Comparison of ENCODE assay signal across 26 cellular contexts in the genomic region with DNA sequence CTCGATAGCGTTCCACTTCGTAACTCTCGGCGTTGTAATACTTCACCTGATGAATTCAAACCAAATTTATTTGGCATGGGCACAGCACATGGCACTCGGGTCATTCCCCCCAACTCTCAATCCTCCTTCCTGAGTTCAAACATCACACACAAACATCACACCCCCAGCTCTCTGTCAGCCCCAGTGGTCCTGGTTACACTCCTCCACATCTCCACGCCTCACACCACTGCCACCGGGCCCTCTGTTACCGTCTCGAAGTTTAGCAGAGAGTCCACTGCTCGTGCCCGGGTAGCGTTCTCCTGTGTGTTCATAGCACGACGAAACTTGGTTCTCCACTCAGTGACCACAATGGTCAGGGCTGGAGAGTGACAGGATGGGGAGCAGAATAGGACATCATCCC. TPM values are rescaled to one million over a fixed set of nuclear protein-coding genes. Genes with fewer than 3 reads are reported as not detected.
DNase-seq lines count a peak whose midpoint lies in the region; ATAC-seq, FAIRE-seq and TF ChIP-seq lines count a peak whose summit lies in the region.
"Had no signal": no experiment of that assay in that cellular context is flagged by ENCODE, and none has a peak within 500 bp of the region (broad histone marks: within the 10 kb centered on the region; RNA-seq: fewer than 3 reads in every experiment).

No MANE protein-coding gene starts in this region.

- H3K27ac ChIP-seq in HepG2 (ENCODE audit: extremely low read length, insufficient read depth, low read length), result no peak overlapping the region
- H3K27ac ChIP-seq in right lobe of liver, result no peak overlapping the region
- no peak overlapping the region for H3K27ac ChIP-seq in ascending aorta
- H3K27ac ChIP-seq: BLaER1 treated with 17β-estradiol and CSF1 and Interleukin-3, amounts not matched to agents 10 nM and 100 nM; HL-60; KMS-11; Peyer's patch; SJCRH30 had no signal

- TF ChIP-seq EP300 in HepG2 (IDR thresholded peaks at IDR 0.05; ENCODE audit: low read depth in 2 of 2, low read length in 2 of 2) (no peak), HepG2 (CRISPR knock-in tag; IDR thresholded peaks at IDR 0.05; ENCODE audit: borderline replicate concordance) (no peak)

- no peak for TF ChIP-seq RAD21 in HepG2 (CRISPR knock-in tag; IDR thresholded peaks at IDR 0.05)

- H3K4me3 Mint-ChIP-seq in activated CD4-positive, alpha-beta T cell treated with anti-CD3 and anti-CD28 coated beads, Interleukin-2, amount 10 ng/mL, durations not matched to agents 24 days and 14 days, result no peak overlapping the region
- no peak overlapping the region for H3K4me3 Mint-ChIP-seq in osteocyte (ENCODE audit: unreplicated experiment)
- H3K4me3 Mint-ChIP-seq: CD4-positive, alpha-beta memory T cell; GM23338 had no signal

- TF ChIP-seq CTCF in HepG2 (CRISPR knock-in tag; IDR thresholded peaks at IDR 0.05) (no peak), right lobe of liver (IDR thresholded peaks at IDR 0.05) (no peak), osteocyte (IDR thresholded peaks at IDR 0.05) (no peak), ascending aorta (IDR thresholded peaks at IDR 0.05) (no peak)

- DNase-seq in activated CD4-positive, alpha-beta T cell treated with anti-CD3 and anti-CD28 coated beads, Interleukin-2, amount 10 ng/mL, durations not matched to agents 24 days and 14 days, result peak; percentile 53
- DNase-seq in activated CD4-positive, alpha-beta T cell treated with anti-CD3 and anti-CD28 coated beads for 48 hours, result no peak
- DNase-seq in HepG2 (ENCODE audit: low spot score) (no peak), right lobe of liver (no peak), osteocyte (ENCODE audit: extremely low spot score, unreplicated experiment) (no peak), NCI-H1436 treated with DMSO at 0.1 percent for 48 hours (lab: John Stamatoyannopoulos, UW) (no peak), ascending aorta (ENCODE audit: low spot score in 2 of 2) (no peak)
- DNase-seq: 8988T; CD4-positive, alpha-beta memory T cell; DMS153; NCI-H1105; NCI-H1694; NCI-H2081; NCI-H2171 treated with DMSO at 0.1 percent for 48 hours; NCI-H524 treated with DMSO at 0.1 percent for 48 hours; NCI-H82; SJCRH30 had no signal

- intact Hi-C loops in activated CD4-positive, alpha-beta T cell treated with anti-CD3 and anti-CD28 coated beads, Interleukin-2, amount 10 ng/mL, durations not matched to agents 24 days and 14 days (cut with micrococcal nuclease), result no loop called here
- intact Hi-C loops in HepG2 (cut with micrococcal nuclease; ENCODE audit: unreplicated experiment) (no loop called here), right lobe of liver (cut with DNase I) (loop anchor here in 1 of 2 donors (5.0 kb wide), 1 partner anchor 52 kb away; a partner anchor contains a TSS), ascending aorta (cut with DNase I) (loop anchor here (10.0 kb wide), 1 partner anchor 471 kb away; no protein-coding TSS in a partner anchor)

- no peak overlapping the region for H3K4me3 ChIP-seq in HepG2 (replicated peaks in 1 of 3; ENCODE audit: insufficient read depth in 1 of 3, low read depth in 2 of 3, low read length in 3 of 3)
- H3K4me3 ChIP-seq in right lobe of liver, result no peak overlapping the region
- no peak overlapping the region for H3K4me3 ChIP-seq in ascending aorta
- H3K4me3 ChIP-seq: BLaER1 treated with 17β-estradiol and CSF1 and Interleukin-3, amounts not matched to agents 10 nM and 100 nM; GM23338; HAP-1; Peyer's patch; SJCRH30 had no signal

- POLR2A ChIA-PET in HepG2 (lab: Yijun Ruan, JAX), result interaction anchor here (1.0 to 6.2 kb wide), 2 partner anchors 31 to 35 kb away, joined by 3 to 65 read pairs; a partner anchor contains a TSS

- H3K9ac ChIP-seq in HepG2 (ENCODE audit: insufficient read depth, low read depth, low read length), result no peak overlapping the region
- H3K9ac ChIP-seq: KMS-11 had no signal

- no peak overlapping the region for H2AFZ ChIP-seq in HepG2 (ENCODE audit: low read length)
- H2AFZ ChIP-seq: GM23338 had no signal

- H3K27me3 Mint-ChIP-seq in activated CD4-positive, alpha-beta T cell treated with anti-CD3 and anti-CD28 coated beads, Interleukin-2, amount 10 ng/mL, durations not matched to agents 24 days and 14 days, result no peaks in the 10 kb centered on the region
- H3K27me3 Mint-ChIP-seq in osteocyte (ENCODE audit: unreplicated experiment), result no peaks in the 10 kb centered on the region
- H3K27me3 Mint-ChIP-seq: CD4-positive, alpha-beta memory T cell had no signal

- H4K20me1 ChIP-seq in HepG2 (ENCODE audit: insufficient read depth, low read length), result no peaks in the 10 kb centered on the region

- TF ChIP-seq POLR2A in HepG2 (IDR thresholded peaks at IDR 0.05; ENCODE audit: insufficient read depth in 1 of 2, low read depth in 2 of 2, low read length in 2 of 2), result no peak
- no peak for TF ChIP-seq POLR2A in right lobe of liver (IDR thresholded peaks at IDR 0.05)

- in situ Hi-C loops in HepG2 (cut with HindIII; ENCODE audit: extremely low pct_ligation_motif_present, low pct_unique_long_range_greater_than_20kb), result no loop called here

- H3K4me1 Mint-ChIP-seq in activated CD4-positive, alpha-beta T cell treated with anti-CD3 and anti-CD28 coated beads, Interleukin-2, amount 10 ng/mL, durations not matched to agents 24 days and 14 days, result peaks cover 45% of the 10 kb centered on the region
- H3K4me1 Mint-ChIP-seq in osteocyte (ENCODE audit: unreplicated experiment), result peaks cover 21% of the 10 kb centered on the region

- H3K9me3 ChIP-seq in HepG2 (ENCODE audit: low read length) (no peaks in the 10 kb centered on the region), right lobe of liver (no peaks in the 10 kb centered on the region), ascending aorta (no peaks in the 10 kb centered on the region)
- H3K9me3 ChIP-seq: BLaER1 treated with 17β-estradiol and CSF1 and Interleukin-3, amounts not matched to agents 10 nM and 100 nM; Caco-2; HAP-1; Peyer's patch; SJCRH30 had no signal

- no peak overlapping the region for H3K4me2 ChIP-seq in HepG2 (ENCODE audit: low read depth, low read length)
- H3K4me2 ChIP-seq: BLaER1 treated with 17β-estradiol and CSF1 and Interleukin-3, amounts not matched to agents 10 nM and 100 nM; GM23338; KMS-11 had no signal

- FAIRE-seq in HepG2 (lab: Jason Lieb, UNC), result no peak
- FAIRE-seq: GM12891 had no signal

- CTCF ChIA-PET in HepG2 (lab: Yijun Ruan, JAX; ENCODE audit: low intra/inter-chr PET ratio, low total read pairs), result no interaction called here

- peaks cover 36 to 65% of the 10 kb centered on the region in 2 experiments for H3K36me3 ChIP-seq in HepG2 (replicated peaks in 1 of 2; ENCODE audit: control insufficient read depth in 1 of 2, insufficient read depth in 2 of 2, low read length in 2 of 2)
- peaks cover 0 to 54% (median 2%) of the 10 kb centered on the region in 4 donors for H3K36me3 ChIP-seq in right lobe of liver
- peaks cover 37 to 56% of the 10 kb centered on the region in 2 donors for H3K36me3 ChIP-seq in ascending aorta

- H3K9me3 Mint-ChIP-seq in activated CD4-positive, alpha-beta T cell treated with anti-CD3 and anti-CD28 coated beads, Interleukin-2, amount 10 ng/mL, durations not matched to agents 24 days and 14 days, result no peaks in the 10 kb centered on the region
- H3K9me3 Mint-ChIP-seq in osteocyte (ENCODE audit: unreplicated experiment), result no peaks in the 10 kb centered on the region
- H3K9me3 Mint-ChIP-seq: GM23338 had no signal

- H3K36me3 Mint-ChIP-seq in activated CD4-positive, alpha-beta T cell treated with anti-CD3 and anti-CD28 coated beads, Interleukin-2, amount 10 ng/mL, durations not matched to agents 24 days and 14 days (ENCODE audit: low read depth), result peaks cover 43% of the 10 kb centered on the region
- peaks cover 17% of the 10 kb centered on the region for H3K36me3 Mint-ChIP-seq in osteocyte (ENCODE audit: unreplicated experiment)

- 97% methylated on average over 15 of the region's 15 CpGs for WGBS in HepG2 (ENCODE audit: low lambda C conversion rate)
- WGBS in right lobe of liver (ENCODE audit: insufficient coverage, low coverage, low lambda C conversion rate, missing lambda C conversion rate), result 98% methylated on average over 5 of the region's 15 CpGs

- peaks cover 64% of the 10 kb centered on the region for H3K4me1 ChIP-seq in HepG2 (ENCODE audit: insufficient read depth, low read length)
- H3K4me1 ChIP-seq in right lobe of liver, result peaks cover 0 to 19% (median 9%) of the 10 kb centered on the region in 4 donors
- peaks cover 5 to 20% of the 10 kb centered on the region in 2 donors for H3K4me1 ChIP-seq in ascending aorta
- H3K4me1 ChIP-seq: SJCRH30 had no signal

- H3K79me2 ChIP-seq in HepG2 (ENCODE audit: insufficient read depth, low read length), result peaks cover 11% of the 10 kb centered on the region

- H3K27me3 ChIP-seq in HepG2 (ENCODE audit: control insufficient read depth in 1 of 2, insufficient read depth in 2 of 2, low read length in 2 of 2), result no peaks in the 10 kb centered on the region
- H3K27me3 ChIP-seq in right lobe of liver, result no peaks in the 10 kb centered on the region
- no peaks in the 10 kb centered on the region for H3K27me3 ChIP-seq in ascending aorta
- H3K27me3 ChIP-seq: BLaER1 treated with 17β-estradiol and CSF1 and Interleukin-3, amounts not matched to agents 10 nM and 100 nM; Peyer's patch; SJCRH30 had no signal

- H3K27ac Mint-ChIP-seq in activated CD4-positive, alpha-beta T cell treated with anti-CD3 and anti-CD28 coated beads, Interleukin-2, amount 10 ng/mL, durations not matched to agents 24 days and 14 days, result no peak overlapping the region
- H3K27ac Mint-ChIP-seq in osteocyte (ENCODE audit: unreplicated experiment), result peak overlapping the region; percentile 33
- H3K27ac Mint-ChIP-seq: GM23338 had no signal

- BruUV-seq in HepG2 (replicated peaks; lab: Mats Ljungman, UMichigan), result TSS peak; percentile 5

- no peak for ATAC-seq in HepG2
- no peak for ATAC-seq in right lobe of liver
- no peak for ATAC-seq in GM19351 (IDR thresholded peaks at IDR 0.05; ENCODE audit: unreplicated experiment)
- ATAC-seq: GM23338 had no signal

RNA-seq across cellular contexts. Expression of a gene that starts 4.6 kb away (rescaled TPM):
- total RNA-seq in activated CD4-positive, alpha-beta T cell treated with anti-CD3 and anti-CD28 coated beads, Interleukin-2, amount 10 ng/mL, durations not matched to agents 24 days and 14 days, result 28.8 TPM in 2 replicates
- total RNA-seq in HepG2 (2016; rRNA removed; fragmentation: Illumina TruSeq; extraction: Trizol) (51.3 and 137 TPM in 2 replicates), right lobe of liver (10 to 100 TPM; 20.3 to 72.5 (median 37.3) TPM), osteocyte (27.5 and 30.0 TPM in 2 replicates), ascending aorta (17.9 TPM)
- 28.1 and 35.8 TPM in 2 replicates for total RNA-seq in HepG2 (2016; cell fraction: cytosol; rRNA removed; fragmentation: Illumina TruSeq; extraction: Trizol; ENCODE audit: low read depth)
- total RNA-seq in HepG2 (2016; cell fraction: insoluble cytoplasmic fraction; rRNA removed; fragmentation: Illumina TruSeq; extraction: Trizol), result 43.5 and 141 TPM in 2 replicates
- 47.7 and 48.7 TPM in 2 replicates for total RNA-seq in HepG2 (2016; cell fraction: membrane; rRNA removed; fragmentation: Illumina TruSeq; extraction: Trizol)
- total RNA-seq in HepG2 (2016; cell fraction: nucleus; rRNA removed; fragmentation: Illumina TruSeq; extraction: Trizol), result 116 and 133 TPM in 2 replicates
- 91.1 and 106 TPM in 2 replicates for polyA plus RNA-seq in HepG2 (2011; rRNA removed)
- polyA plus RNA-seq in HepG2 (2011; cell fraction: cytosol; rRNA removed), result 41.3 and 55.0 TPM in 2 replicates
- polyA plus RNA-seq in HepG2 (2011; cell fraction: nucleus; rRNA removed), result 379 and 422 TPM in 2 replicates
- polyA plus RNA-seq in HepG2 (2012), result 116 and 121 TPM in 2 replicates
- polyA plus RNA-seq in HepG2 (2016; cell fraction: cytosol; fragmentation: Illumina TruSeq; extraction: Trizol; ENCODE audit: low read depth), result 19.8 and 20.8 TPM in 2 replicates
- 40.4 and 42.9 TPM in 2 replicates for polyA plus RNA-seq in HepG2 (2016; cell fraction: insoluble cytoplasmic fraction; fragmentation: Illumina TruSeq; extraction: Trizol; ENCODE audit: low read depth)
- 30.7 and 31.5 TPM in 2 replicates for polyA plus RNA-seq in HepG2 (2016; cell fraction: membrane; fragmentation: Illumina TruSeq; extraction: Trizol; ENCODE audit: low read depth)
- polyA plus RNA-seq in HepG2 (2016; cell fraction: nucleus; fragmentation: Illumina TruSeq; extraction: Trizol; ENCODE audit: insufficient read depth, low read depth), result 219 and 220 TPM in 2 replicates
- polyA minus RNA-seq in HepG2 (2011; rRNA and poly(A)+ RNA removed; ENCODE audit: low replicate concordance), result 38.6 and 282 TPM in 2 replicates
- 35.0 and 43.2 TPM in 2 replicates for polyA minus RNA-seq in HepG2 (2011; cell fraction: cytosol; rRNA and poly(A)+ RNA removed)
- polyA minus RNA-seq in HepG2 (2011; cell fraction: nucleus; rRNA and poly(A)+ RNA removed), result 86.5 and 121 TPM in 2 replicates

RNA-seq across cellular contexts. Expression of a gene that starts 7.6 kb away (rescaled TPM):
- 36.7 and 37.4 TPM in 2 replicates for total RNA-seq in activated CD4-positive, alpha-beta T cell treated with anti-CD3 and anti-CD28 coated beads, Interleukin-2, amount 10 ng/mL, durations not matched to agents 24 days and 14 days
- 39.4 and 53.3 TPM in 2 replicates for total RNA-seq in HepG2 (2016; rRNA removed; fragmentation: Illumina TruSeq; extraction: Trizol)
- 97.6 and 112 TPM in 2 replicates for total RNA-seq in HepG2 (2016; cell fraction: cytosol; rRNA removed; fragmentation: Illumina TruSeq; extraction: Trizol; ENCODE audit: low read depth)
- total RNA-seq in HepG2 (2016; cell fraction: insoluble cytoplasmic fraction; rRNA removed; fragmentation: Illumina TruSeq; extraction: Trizol), result 37.3 and 56.7 TPM in 2 replicates
- 81.3 and 81.5 TPM in 2 replicates for total RNA-seq in HepG2 (2016; cell fraction: membrane; rRNA removed; fragmentation: Illumina TruSeq; extraction: Trizol)
- 38.7 and 41.0 TPM in 2 replicates for total RNA-seq in HepG2 (2016; cell fraction: nucleus; rRNA removed; fragmentation: Illumina TruSeq; extraction: Trizol)
- 115 and 139 TPM in 2 replicates for polyA plus RNA-seq in HepG2 (2011; rRNA removed)
- polyA plus RNA-seq in HepG2 (2011; cell fraction: cytosol; rRNA removed), result 86.0 and 119 TPM in 2 replicates
- polyA plus RNA-seq in HepG2 (2011; cell fraction: nucleus; rRNA removed), result 440 and 456 TPM in 2 replicates
- polyA plus RNA-seq in HepG2 (2012), result 61.3 and 62.2 TPM in 2 replicates
- polyA plus RNA-seq in HepG2 (2016; cell fraction: cytosol; fragmentation: Illumina TruSeq; extraction: Trizol; ENCODE audit: low read depth), result 85.1 and 89.2 TPM in 2 replicates
- polyA plus RNA-seq in HepG2 (2016; cell fraction: insoluble cytoplasmic fraction; fragmentation: Illumina TruSeq; extraction: Trizol; ENCODE audit: low read depth), result 42.7 and 45.5 TPM in 2 replicates
- polyA plus RNA-seq in HepG2 (2016; cell fraction: membrane; fragmentation: Illumina TruSeq; extraction: Trizol; ENCODE audit: low read depth), result 68.1 and 69.5 TPM in 2 replicates
- 75.7 and 78.1 TPM in 2 replicates for polyA plus RNA-seq in HepG2 (2016; cell fraction: nucleus; fragmentation: Illumina TruSeq; extraction: Trizol; ENCODE audit: insufficient read depth, low read depth)
- 29.2 and 84.0 TPM in 2 replicates for polyA minus RNA-seq in HepG2 (2011; rRNA and poly(A)+ RNA removed; ENCODE audit: low replicate concordance)
- polyA minus RNA-seq in HepG2 (2011; cell fraction: cytosol; rRNA and poly(A)+ RNA removed), result 21.6 and 22.7 TPM in 2 replicates
- polyA minus RNA-seq in HepG2 (2011; cell fraction: nucleus; rRNA and poly(A)+ RNA removed), result 88.6 and 99.7 TPM in 2 replicates
- total RNA-seq in right lobe of liver, result 10 to 100 TPM; 20.7 to 32.3 (median 28.8) TPM
- 30.0 and 31.4 TPM in 2 replicates for total RNA-seq in osteocyte
- 225 TPM for total RNA-seq in ascending aorta

RNA-seq across cellular contexts. Expression of a gene that starts 15.3 kb away (rescaled TPM):
- 61.6 and 67.2 TPM in 2 replicates for total RNA-seq in activated CD4-positive, alpha-beta T cell treated with anti-CD3 and anti-CD28 coated beads, Interleukin-2, amount 10 ng/mL, durations not matched to agents 24 days and 14 days
- total RNA-seq in HepG2 (2016; rRNA removed; fragmentation: Illumina TruSeq; extraction: Trizol) (22.2 and 35.0 TPM in 2 replicates), right lobe of liver (10 to 100 TPM; 28.3 to 39.6 (median 33.2) TPM), osteocyte (83.6 and 95.2 TPM in 2 replicates), ascending aorta (135 TPM)
- total RNA-seq in HepG2 (2016; cell fraction: cytosol; rRNA removed; fragmentation: Illumina TruSeq; extraction: Trizol; ENCODE audit: low read depth), result 4.5 and 6.5 TPM in 2 replicates
- total RNA-seq in HepG2 (2016; cell fraction: insoluble cytoplasmic fraction; rRNA removed; fragmentation: Illumina TruSeq; extraction: Trizol), result 20.4 and 32.7 TPM in 2 replicates
- 16.0 and 25.9 TPM in 2 replicates for total RNA-seq in HepG2 (2016; cell fraction: membrane; rRNA removed; fragmentation: Illumina TruSeq; extraction: Trizol)
- total RNA-seq in HepG2 (2016; cell fraction: nucleus; rRNA removed; fragmentation: Illumina TruSeq; extraction: Trizol), result 35.0 and 40.9 TPM in 2 replicates
- polyA plus RNA-seq in HepG2 (2011; rRNA removed), result 131 and 172 TPM in 2 replicates
- polyA plus RNA-seq in HepG2 (2011; cell fraction: cytosol; rRNA removed), result 123 and 128 TPM in 2 replicates
- polyA plus RNA-seq in HepG2 (2011; cell fraction: nucleus; rRNA removed), result 189 and 211 TPM in 2 replicates
- 94.7 and 110 TPM in 2 replicates for polyA plus RNA-seq in HepG2 (2012)
- 5.3 and 5.7 TPM in 2 replicates for polyA plus RNA-seq in HepG2 (2016; cell fraction: cytosol; fragmentation: Illumina TruSeq; extraction: Trizol; ENCODE audit: low read depth)
- 22.5 and 28.3 TPM in 2 replicates for polyA plus RNA-seq in HepG2 (2016; cell fraction: insoluble cytoplasmic fraction; fragmentation: Illumina TruSeq; extraction: Trizol; ENCODE audit: low read depth)
- 17.7 and 19.4 TPM in 2 replicates for polyA plus RNA-seq in HepG2 (2016; cell fraction: membrane; fragmentation: Illumina TruSeq; extraction: Trizol; ENCODE audit: low read depth)
- 57.3 and 62.1 TPM in 2 replicates for polyA plus RNA-seq in HepG2 (2016; cell fraction: nucleus; fragmentation: Illumina TruSeq; extraction: Trizol; ENCODE audit: insufficient read depth, low read depth)
- polyA minus RNA-seq in HepG2 (2011; rRNA and poly(A)+ RNA removed; ENCODE audit: low replicate concordance), result 133 and 388 TPM in 2 replicates
- 97.2 and 111 TPM in 2 replicates for polyA minus RNA-seq in HepG2 (2011; cell fraction: cytosol; rRNA and poly(A)+ RNA removed)
- 57.6 and 91.8 TPM in 2 replicates for polyA minus RNA-seq in HepG2 (2011; cell fraction: nucleus; rRNA and poly(A)+ RNA removed)

RNA-seq across cellular contexts. Expression of a gene that starts 15.5 kb away (rescaled TPM):
- 144 and 149 TPM in 2 replicates for total RNA-seq in activated CD4-positive, alpha-beta T cell treated with anti-CD3 and anti-CD28 coated beads, Interleukin-2, amount 10 ng/mL, durations not matched to agents 24 days and 14 days
- 14.6 and 25.3 TPM in 2 replicates for total RNA-seq in HepG2 (2016; rRNA removed; fragmentation: Illumina TruSeq; extraction: Trizol)
- 7.2 and 11.5 TPM in 2 replicates for total RNA-seq in HepG2 (2016; cell fraction: cytosol; rRNA removed; fragmentation: Illumina TruSeq; extraction: Trizol; ENCODE audit: low read depth)
- 15.1 and 28.1 TPM in 2 replicates for total RNA-seq in HepG2 (2016; cell fraction: insoluble cytoplasmic fraction; rRNA removed; fragmentation: Illumina TruSeq; extraction: Trizol)
- 9.6 and 9.7 TPM in 2 replicates for total RNA-seq in HepG2 (2016; cell fraction: membrane; rRNA removed; fragmentation: Illumina TruSeq; extraction: Trizol)
- 35.5 and 43.3 TPM in 2 replicates for total RNA-seq in HepG2 (2016; cell fraction: nucleus; rRNA removed; fragmentation: Illumina TruSeq; extraction: Trizol)
- 128 and 131 TPM in 2 replicates for polyA plus RNA-seq in HepG2 (2011; rRNA removed)
- polyA plus RNA-seq in HepG2 (2011; cell fraction: cytosol; rRNA removed), result 31.4 and 41.4 TPM in 2 replicates
- 741 and 801 TPM in 2 replicates for polyA plus RNA-seq in HepG2 (2011; cell fraction: nucleus; rRNA removed)
- 97.7 and 105 TPM in 2 replicates for polyA plus RNA-seq in HepG2 (2012)
- 1.9 and 2.1 TPM in 2 replicates for polyA plus RNA-seq in HepG2 (2016; cell fraction: cytosol; fragmentation: Illumina TruSeq; extraction: Trizol; ENCODE audit: low read depth)
- 12.2 and 12.4 TPM in 2 replicates for polyA plus RNA-seq in HepG2 (2016; cell fraction: insoluble cytoplasmic fraction; fragmentation: Illumina TruSeq; extraction: Trizol; ENCODE audit: low read depth)
- polyA plus RNA-seq in HepG2 (2016; cell fraction: membrane; fragmentation: Illumina TruSeq; extraction: Trizol; ENCODE audit: low read depth), result 3.0 and 3.3 TPM in 2 replicates
- polyA plus RNA-seq in HepG2 (2016; cell fraction: nucleus; fragmentation: Illumina TruSeq; extraction: Trizol; ENCODE audit: insufficient read depth, low read depth), result 74.4 and 78.7 TPM in 2 replicates
- 27.1 and 66.1 TPM in 2 replicates for polyA minus RNA-seq in HepG2 (2011; rRNA and poly(A)+ RNA removed; ENCODE audit: low replicate concordance)
- 26.1 and 28.4 TPM in 2 replicates for polyA minus RNA-seq in HepG2 (2011; cell fraction: cytosol; rRNA and poly(A)+ RNA removed)
- polyA minus RNA-seq in HepG2 (2011; cell fraction: nucleus; rRNA and poly(A)+ RNA removed), result 218 and 249 TPM in 2 replicates
- 10 to 100 TPM; 19.3 to 27.8 (median 24.5) TPM for total RNA-seq in right lobe of liver
- total RNA-seq in osteocyte, result 44.8 and 55.6 TPM in 2 replicates
- total RNA-seq in ascending aorta, result 53.1 TPM

RNA-seq across cellular contexts. Expression of a gene that starts 31.1 kb away (rescaled TPM):
- total RNA-seq in activated CD4-positive, alpha-beta T cell treated with anti-CD3 and anti-CD28 coated beads, Interleukin-2, amount 10 ng/mL, durations not matched to agents 24 days and 14 days, result 4.6 and 4.9 TPM in 2 replicates
- 2.7 and 6.8 TPM in 2 replicates for total RNA-seq in HepG2 (2016; rRNA removed; fragmentation: Illumina TruSeq; extraction: Trizol)
- total RNA-seq in HepG2 (2016; cell fraction: cytosol; rRNA removed; fragmentation: Illumina TruSeq; extraction: Trizol; ENCODE audit: low read depth), result 1.8 and 3.4 TPM in 2 replicates
- 2.6 and 6.8 TPM in 2 replicates for total RNA-seq in HepG2 (2016; cell fraction: insoluble cytoplasmic fraction; rRNA removed; fragmentation: Illumina TruSeq; extraction: Trizol)
- total RNA-seq in HepG2 (2016; cell fraction: membrane; rRNA removed; fragmentation: Illumina TruSeq; extraction: Trizol), result 4.9 and 6.4 TPM in 2 replicates
- total RNA-seq in HepG2 (2016; cell fraction: nucleus; rRNA removed; fragmentation: Illumina TruSeq; extraction: Trizol), result 5.0 and 7.5 TPM in 2 replicates
- 6.2 and 7.3 TPM in 2 replicates for polyA plus RNA-seq in HepG2 (2011; rRNA removed)
- polyA plus RNA-seq in HepG2 (2011; cell fraction: cytosol; rRNA removed), result 5.5 and 6.3 TPM in 2 replicates
- polyA plus RNA-seq in HepG2 (2011; cell fraction: nucleus; rRNA removed), result 6.0 and 6.8 TPM in 2 replicates
- polyA plus RNA-seq in HepG2 (2012), result 3.7 and 4.4 TPM in 2 replicates
- polyA plus RNA-seq in HepG2 (2016; cell fraction: cytosol; fragmentation: Illumina TruSeq; extraction: Trizol; ENCODE audit: low read depth), result 1.5 and 2.7 TPM in 2 replicates
- 2.3 and 3.0 TPM in 2 replicates for polyA plus RNA-seq in HepG2 (2016; cell fraction: insoluble cytoplasmic fraction; fragmentation: Illumina TruSeq; extraction: Trizol; ENCODE audit: low read depth)
- polyA plus RNA-seq in HepG2 (2016; cell fraction: membrane; fragmentation: Illumina TruSeq; extraction: Trizol; ENCODE audit: low read depth), result 3.5 and 4.0 TPM in 2 replicates
- polyA plus RNA-seq in HepG2 (2016; cell fraction: nucleus; fragmentation: Illumina TruSeq; extraction: Trizol; ENCODE audit: insufficient read depth, low read depth), result 9.0 and 11.6 TPM in 2 replicates
- polyA minus RNA-seq in HepG2 (2011; rRNA and poly(A)+ RNA removed; ENCODE audit: low replicate concordance), result 5.1 and 6.4 TPM in 2 replicates
- polyA minus RNA-seq in HepG2 (2011; cell fraction: cytosol; rRNA and poly(A)+ RNA removed), result 1.7 and 2.6 TPM in 2 replicates
- polyA minus RNA-seq in HepG2 (2011; cell fraction: nucleus; rRNA and poly(A)+ RNA removed), result 6.1 and 6.7 TPM in 2 replicates
- total RNA-seq in right lobe of liver, result 1 to 10 TPM; 2.1 to 4.2 (median 2.8) TPM
- 8.8 and 9.6 TPM in 2 replicates for total RNA-seq in osteocyte
- total RNA-seq in ascending aorta, result 1.8 TPM
